ENCODE assay signal across 1 cellular context in the genomic region with DNA sequence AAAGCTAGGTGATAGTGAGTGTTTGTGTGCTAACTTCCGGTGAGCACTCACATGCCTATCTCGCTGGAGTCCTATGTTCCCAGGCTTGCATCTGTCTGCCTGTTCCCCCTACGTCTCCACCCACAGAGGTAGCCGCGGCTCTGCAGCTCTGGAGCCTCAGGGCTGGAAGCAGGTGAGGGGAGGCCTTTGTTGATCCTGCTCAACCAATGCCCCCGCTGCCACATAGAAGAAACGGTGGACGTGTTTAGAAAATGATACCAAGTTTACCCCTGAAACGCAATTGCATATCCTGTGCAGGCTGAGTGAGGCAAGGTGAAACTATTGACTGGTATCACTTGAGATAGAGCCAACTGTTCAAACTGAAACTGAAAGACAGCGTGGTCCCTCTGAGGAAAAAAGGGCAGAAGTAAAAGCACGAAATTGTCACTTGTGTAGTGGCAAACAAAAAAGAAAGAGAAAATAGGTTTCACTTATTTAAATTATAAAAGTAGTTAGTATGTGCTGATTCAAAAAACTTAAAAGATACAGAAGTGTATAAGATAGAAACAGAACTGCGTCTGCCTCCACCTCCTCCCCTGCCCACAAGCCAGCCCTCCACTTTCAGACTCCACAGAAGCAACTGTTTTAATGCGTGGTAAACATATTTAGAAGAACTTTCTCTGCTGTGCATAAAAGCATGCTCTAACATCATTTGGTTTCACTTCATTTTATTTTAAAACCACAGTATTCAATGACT.
TF ChIP-seq lines count a peak whose summit lies in the region.

No MANE protein-coding gene starts in this region.

TF ChIP-seq in HepG2, 621 proteins besides CTCF, POLR2A, EP300 and RAD21:
- TF ChIP-seq, protein P1, sequence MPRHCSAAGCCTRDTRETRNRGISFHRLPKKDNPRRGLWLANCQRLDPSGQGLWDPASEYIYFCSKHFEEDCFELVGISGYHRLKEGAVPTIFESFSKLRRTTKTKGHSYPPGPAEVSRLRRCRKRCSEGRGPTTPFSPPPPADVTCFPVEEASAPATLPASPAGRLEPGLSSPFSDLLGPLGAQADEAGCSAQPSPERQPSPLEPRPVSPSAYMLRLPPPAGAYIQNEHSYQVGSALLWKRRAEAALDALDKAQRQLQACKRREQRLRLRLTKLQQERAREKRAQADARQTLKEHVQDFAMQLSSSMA (CRISPR knock-in tag; IDR thresholded peaks at IDR 0.05), result no peak
- TF ChIP-seq ZNF33A (CRISPR knock-in tag; IDR thresholded peaks at IDR 0.05; ENCODE audit: borderline replicate concordance) (0 out of 2 replicates have a peak, but pooled peaks have one; percentile 65), GABPB1 (CRISPR knock-in tag; IDR thresholded peaks at IDR 0.05) (peak; percentile 37; the same call in 1 of the 2 replicates), ELF3 (CRISPR knock-in tag; IDR thresholded peaks at IDR 0.05) (peak; percentile 12; the same call in 1 of the 2 replicates), SALL1 (CRISPR knock-in tag; IDR thresholded peaks at IDR 0.05) (peak; percentile 44; the same call in 1 of the 2 replicates), TBL1XR1 (IDR thresholded peaks at IDR 0.05; ENCODE audit: borderline replicate concordance, low read length, partially characterized antibody) (no peak), ZNF788 (CRISPR knock-in tag; IDR thresholded peaks at IDR 0.05; ENCODE audit: borderline replicate concordance) (0 out of 2 replicates have a peak, but pooled peaks have one; percentile 28), ZNF263 (CRISPR knock-in tag; IDR thresholded peaks at IDR 0.05) (peak; percentile 76; the same call in 1 of the 2 replicates), PHF8 (CRISPR knock-in tag; IDR thresholded peaks at IDR 0.05) (0 out of 2 replicates have a peak, but pooled peaks have one; percentile 22), GABPA (IDR thresholded peaks at IDR 0.05; ENCODE audit: low read depth, low read length) (no peak), GABPA (CRISPR knock-in tag; IDR thresholded peaks at IDR 0.05; ENCODE audit: low read depth) (peak; percentile 33; the same call in 1 of the 2 replicates), FOXA1 (IDR thresholded peaks at IDR 0.05) (no peak), FOXA1 (CRISPR knock-in tag; IDR thresholded peaks at IDR 0.05) (no peak), ZNF317 (CRISPR knock-in tag; IDR thresholded peaks at IDR 0.05) (0 out of 2 replicates have a peak, but pooled peaks have one; percentile 36), IRF2 (CRISPR knock-in tag; IDR thresholded peaks at IDR 0.05) (peak; percentile 57; the same call in 1 of the 2 replicates), SOX6 (IDR thresholded peaks at IDR 0.05) (no peak), SOX6 (CRISPR knock-in tag; IDR thresholded peaks at IDR 0.05) (peak; percentile 14; the same call in 1 of the 2 replicates), RARA (CRISPR knock-in tag; IDR thresholded peaks at IDR 0.05) (0 out of 2 replicates have a peak, but pooled peaks have one; percentile 33), ZSCAN9 (CRISPR knock-in tag; IDR thresholded peaks at IDR 0.05; ENCODE audit: borderline replicate concordance) (no peak), ZFX (CRISPR knock-in tag; IDR thresholded peaks at IDR 0.05; ENCODE audit: low read depth) (peak; percentile 62), HDAC1 (CRISPR knock-in tag; IDR thresholded peaks at IDR 0.05) (0 out of 2 replicates have a peak, but pooled peaks have one; percentile 32), ETV5 (CRISPR knock-in tag; IDR thresholded peaks at IDR 0.05; ENCODE audit: borderline replicate concordance) (0 out of 2 replicates have a peak, but pooled peaks have one; percentile 40), SAP130 (CRISPR knock-in tag; IDR thresholded peaks at IDR 0.05; ENCODE audit: low read depth) (peak; percentile 15; the same call in 1 of the 2 replicates), KAT7 (CRISPR knock-in tag; IDR thresholded peaks at IDR 0.05; ENCODE audit: borderline replicate concordance) (0 out of 2 replicates have a peak, but pooled peaks have one; percentile 34)
- TF ChIP-seq, protein P2, sequence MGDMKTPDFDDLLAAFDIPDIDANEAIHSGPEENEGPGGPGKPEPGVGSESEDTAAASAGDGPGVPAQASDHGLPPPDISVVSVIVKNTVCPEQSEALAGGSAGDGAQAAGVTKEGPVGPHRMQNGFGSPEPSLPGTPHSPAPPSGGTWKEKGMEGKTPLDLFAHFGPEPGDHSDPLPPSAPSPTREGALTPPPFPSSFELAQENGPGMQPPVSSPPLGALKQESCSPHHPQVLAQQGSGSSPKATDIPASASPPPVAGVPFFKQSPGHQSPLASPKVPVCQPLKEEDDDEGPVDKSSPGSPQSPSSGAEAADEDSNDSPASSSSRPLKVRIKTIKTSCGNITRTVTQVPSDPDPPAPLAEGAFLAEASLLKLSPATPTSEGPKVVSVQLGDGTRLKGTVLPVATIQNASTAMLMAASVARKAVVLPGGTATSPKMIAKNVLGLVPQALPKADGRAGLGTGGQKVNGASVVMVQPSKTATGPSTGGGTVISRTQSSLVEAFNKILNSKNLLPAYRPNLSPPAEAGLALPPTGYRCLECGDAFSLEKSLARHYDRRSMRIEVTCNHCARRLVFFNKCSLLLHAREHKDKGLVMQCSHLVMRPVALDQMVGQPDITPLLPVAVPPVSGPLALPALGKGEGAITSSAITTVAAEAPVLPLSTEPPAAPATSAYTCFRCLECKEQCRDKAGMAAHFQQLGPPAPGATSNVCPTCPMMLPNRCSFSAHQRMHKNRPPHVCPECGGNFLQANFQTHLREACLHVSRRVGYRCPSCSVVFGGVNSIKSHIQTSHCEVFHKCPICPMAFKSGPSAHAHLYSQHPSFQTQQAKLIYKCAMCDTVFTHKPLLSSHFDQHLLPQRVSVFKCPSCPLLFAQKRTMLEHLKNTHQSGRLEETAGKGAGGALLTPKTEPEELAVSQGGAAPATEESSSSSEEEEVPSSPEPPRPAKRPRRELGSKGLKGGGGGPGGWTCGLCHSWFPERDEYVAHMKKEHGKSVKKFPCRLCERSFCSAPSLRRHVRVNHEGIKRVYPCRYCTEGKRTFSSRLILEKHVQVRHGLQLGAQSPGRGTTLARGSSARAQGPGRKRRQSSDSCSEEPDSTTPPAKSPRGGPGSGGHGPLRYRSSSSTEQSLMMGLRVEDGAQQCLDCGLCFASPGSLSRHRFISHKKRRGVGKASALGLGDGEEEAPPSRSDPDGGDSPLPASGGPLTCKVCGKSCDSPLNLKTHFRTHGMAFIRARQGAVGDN (CRISPR knock-in tag; IDR thresholded peaks at IDR 0.05), result peak; percentile 65
- TF ChIP-seq, protein P3, sequence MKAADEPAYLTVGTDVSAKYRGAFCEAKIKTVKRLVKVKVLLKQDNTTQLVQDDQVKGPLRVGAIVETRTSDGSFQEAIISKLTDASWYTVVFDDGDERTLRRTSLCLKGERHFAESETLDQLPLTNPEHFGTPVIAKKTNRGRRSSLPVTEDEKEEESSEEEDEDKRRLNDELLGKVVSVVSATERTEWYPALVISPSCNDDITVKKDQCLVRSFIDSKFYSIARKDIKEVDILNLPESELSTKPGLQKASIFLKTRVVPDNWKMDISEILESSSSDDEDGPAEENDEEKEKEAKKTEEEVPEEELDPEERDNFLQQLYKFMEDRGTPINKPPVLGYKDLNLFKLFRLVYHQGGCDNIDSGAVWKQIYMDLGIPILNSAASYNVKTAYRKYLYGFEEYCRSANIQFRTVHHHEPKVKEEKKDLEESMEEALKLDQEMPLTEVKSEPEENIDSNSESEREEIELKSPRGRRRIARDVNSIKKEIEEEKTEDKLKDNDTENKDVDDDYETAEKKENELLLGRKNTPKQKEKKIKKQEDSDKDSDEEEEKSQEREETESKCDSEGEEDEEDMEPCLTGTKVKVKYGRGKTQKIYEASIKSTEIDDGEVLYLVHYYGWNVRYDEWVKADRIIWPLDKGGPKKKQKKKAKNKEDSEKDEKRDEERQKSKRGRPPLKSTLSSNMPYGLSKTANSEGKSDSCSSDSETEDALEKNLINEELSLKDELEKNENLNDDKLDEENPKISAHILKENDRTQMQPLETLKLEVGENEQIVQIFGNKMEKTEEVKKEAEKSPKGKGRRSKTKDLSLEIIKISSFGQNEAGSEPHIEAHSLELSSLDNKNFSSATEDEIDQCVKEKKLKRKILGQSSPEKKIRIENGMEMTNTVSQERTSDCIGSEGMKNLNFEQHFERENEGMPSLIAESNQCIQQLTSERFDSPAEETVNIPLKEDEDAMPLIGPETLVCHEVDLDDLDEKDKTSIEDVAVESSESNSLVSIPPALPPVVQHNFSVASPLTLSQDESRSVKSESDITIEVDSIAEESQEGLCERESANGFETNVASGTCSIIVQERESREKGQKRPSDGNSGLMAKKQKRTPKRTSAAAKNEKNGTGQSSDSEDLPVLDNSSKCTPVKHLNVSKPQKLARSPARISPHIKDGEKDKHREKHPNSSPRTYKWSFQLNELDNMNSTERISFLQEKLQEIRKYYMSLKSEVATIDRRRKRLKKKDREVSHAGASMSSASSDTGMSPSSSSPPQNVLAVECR (CRISPR knock-in tag; IDR thresholded peaks at IDR 0.05; ENCODE audit: borderline replicate concordance), result peak; percentile 18; the same call in 1 of the 2 replicates
- TF ChIP-seq, protein P4, sequence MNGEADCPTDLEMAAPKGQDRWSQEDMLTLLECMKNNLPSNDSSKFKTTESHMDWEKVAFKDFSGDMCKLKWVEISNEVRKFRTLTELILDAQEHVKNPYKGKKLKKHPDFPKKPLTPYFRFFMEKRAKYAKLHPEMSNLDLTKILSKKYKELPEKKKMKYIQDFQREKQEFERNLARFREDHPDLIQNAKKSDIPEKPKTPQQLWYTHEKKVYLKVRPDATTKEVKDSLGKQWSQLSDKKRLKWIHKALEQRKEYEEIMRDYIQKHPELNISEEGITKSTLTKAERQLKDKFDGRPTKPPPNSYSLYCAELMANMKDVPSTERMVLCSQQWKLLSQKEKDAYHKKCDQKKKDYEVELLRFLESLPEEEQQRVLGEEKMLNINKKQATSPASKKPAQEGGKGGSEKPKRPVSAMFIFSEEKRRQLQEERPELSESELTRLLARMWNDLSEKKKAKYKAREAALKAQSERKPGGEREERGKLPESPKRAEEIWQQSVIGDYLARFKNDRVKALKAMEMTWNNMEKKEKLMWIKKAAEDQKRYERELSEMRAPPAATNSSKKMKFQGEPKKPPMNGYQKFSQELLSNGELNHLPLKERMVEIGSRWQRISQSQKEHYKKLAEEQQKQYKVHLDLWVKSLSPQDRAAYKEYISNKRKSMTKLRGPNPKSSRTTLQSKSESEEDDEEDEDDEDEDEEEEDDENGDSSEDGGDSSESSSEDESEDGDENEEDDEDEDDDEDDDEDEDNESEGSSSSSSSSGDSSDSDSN (CRISPR knock-in tag; IDR thresholded peaks at IDR 0.05), result peak; percentile 40; the same call in 1 of the 2 replicates
- TF ChIP-seq, protein P5, sequence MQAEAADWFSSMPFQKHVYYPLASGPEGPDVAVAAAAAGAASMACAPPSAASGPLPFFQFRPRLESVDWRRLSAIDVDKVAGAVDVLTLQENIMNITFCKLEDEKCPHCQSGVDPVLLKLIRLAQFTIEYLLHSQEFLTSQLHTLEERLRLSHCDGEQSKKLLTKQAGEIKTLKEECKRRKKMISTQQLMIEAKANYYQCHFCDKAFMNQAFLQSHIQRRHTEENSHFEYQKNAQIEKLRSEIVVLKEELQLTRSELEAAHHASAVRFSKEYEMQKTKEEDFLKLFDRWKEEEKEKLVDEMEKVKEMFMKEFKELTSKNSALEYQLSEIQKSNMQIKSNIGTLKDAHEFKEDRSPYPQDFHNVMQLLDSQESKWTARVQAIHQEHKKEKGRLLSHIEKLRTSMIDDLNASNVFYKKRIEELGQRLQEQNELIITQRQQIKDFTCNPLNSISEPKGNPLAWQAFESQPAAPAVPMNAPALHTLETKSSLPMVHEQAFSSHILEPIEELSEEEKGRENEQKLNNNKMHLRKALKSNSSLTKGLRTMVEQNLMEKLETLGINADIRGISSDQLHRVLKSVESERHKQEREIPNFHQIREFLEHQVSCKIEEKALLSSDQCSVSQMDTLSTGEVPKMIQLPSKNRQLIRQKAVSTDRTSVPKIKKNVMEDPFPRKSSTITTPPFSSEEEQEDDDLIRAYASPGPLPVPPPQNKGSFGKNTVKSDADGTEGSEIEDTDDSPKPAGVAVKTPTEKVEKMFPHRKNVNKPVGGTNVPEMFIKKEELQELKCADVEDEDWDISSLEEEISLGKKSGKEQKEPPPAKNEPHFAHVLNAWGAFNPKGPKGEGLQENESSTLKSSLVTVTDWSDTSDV (CRISPR knock-in tag; IDR thresholded peaks at IDR 0.05), result no peak
- TF ChIP-seq, protein P6, sequence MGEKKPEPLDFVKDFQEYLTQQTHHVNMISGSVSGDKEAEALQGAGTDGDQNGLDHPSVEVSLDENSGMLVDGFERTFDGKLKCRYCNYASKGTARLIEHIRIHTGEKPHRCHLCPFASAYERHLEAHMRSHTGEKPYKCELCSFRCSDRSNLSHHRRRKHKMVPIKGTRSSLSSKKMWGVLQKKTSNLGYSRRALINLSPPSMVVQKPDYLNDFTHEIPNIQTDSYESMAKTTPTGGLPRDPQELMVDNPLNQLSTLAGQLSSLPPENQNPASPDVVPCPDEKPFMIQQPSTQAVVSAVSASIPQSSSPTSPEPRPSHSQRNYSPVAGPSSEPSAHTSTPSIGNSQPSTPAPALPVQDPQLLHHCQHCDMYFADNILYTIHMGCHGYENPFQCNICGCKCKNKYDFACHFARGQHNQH (CRISPR knock-in tag; IDR thresholded peaks at IDR 0.05), result no peak
- TF ChIP-seq, protein P7, sequence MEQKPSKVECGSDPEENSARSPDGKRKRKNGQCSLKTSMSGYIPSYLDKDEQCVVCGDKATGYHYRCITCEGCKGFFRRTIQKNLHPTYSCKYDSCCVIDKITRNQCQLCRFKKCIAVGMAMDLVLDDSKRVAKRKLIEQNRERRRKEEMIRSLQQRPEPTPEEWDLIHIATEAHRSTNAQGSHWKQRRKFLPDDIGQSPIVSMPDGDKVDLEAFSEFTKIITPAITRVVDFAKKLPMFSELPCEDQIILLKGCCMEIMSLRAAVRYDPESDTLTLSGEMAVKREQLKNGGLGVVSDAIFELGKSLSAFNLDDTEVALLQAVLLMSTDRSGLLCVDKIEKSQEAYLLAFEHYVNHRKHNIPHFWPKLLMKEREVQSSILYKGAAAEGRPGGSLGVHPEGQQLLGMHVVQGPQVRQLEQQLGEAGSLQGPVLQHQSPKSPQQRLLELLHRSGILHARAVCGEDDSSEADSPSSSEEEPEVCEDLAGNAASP (CRISPR knock-in tag; IDR thresholded peaks at IDR 0.05; ENCODE audit: borderline replicate concordance), result no peak
